In genomic region chr17:731943-732787, GRCh38 we compare ENCODE assay signal across 8 cellular contexts. TPM values are rescaled to one million over a fixed set of nuclear protein-coding genes. Genes with fewer than 3 reads are reported as not detected.
DNase-seq lines count a peak whose midpoint lies in the region; ATAC-seq and FAIRE-seq lines count a peak whose summit lies in the region.

TSS of gene TLCD3A (plus strand) at chr17:732596. CDS start at chr17:732648, 52 bp downstream.

- no CpG with 5 or more reads among the region's 121 CpGs for WGBS in trophoblast cell (ENCODE audit: extremely low coverage, insufficient coverage, insufficient read length)

- H3K4me3 ChIP-seq in SK-N-MC = peak within 1 kb of the TSS; percentile 88
- peak within 1 kb of the TSS; percentile 89 for H3K4me3 ChIP-seq in trophoblast cell (ENCODE audit: low read depth, low read length)

- peaks cover 10% of the 10 kb centered on the region for H3K79me2 ChIP-seq in trophoblast cell (ENCODE audit: control insufficient read depth, insufficient read depth, low read length, poor library complexity)

- H3K27me3 ChIP-seq in trophoblast cell (ENCODE audit: insufficient read depth, low read length) = no peaks in the 10 kb centered on the region

- H2AK5ac ChIP-seq in trophoblast cell (ENCODE audit: low read length) = peak within 1 kb of the TSS; percentile 35

- no peak within 1 kb of the TSS for H3K23ac ChIP-seq in trophoblast cell (ENCODE audit: low read length)

- H3K79me1 ChIP-seq in trophoblast cell (ENCODE audit: low read length) = peaks cover 12% of the 10 kb centered on the region

- H3K9me3 ChIP-seq in SK-N-MC (ENCODE audit: low read depth, low read length) = no peaks in the 10 kb centered on the region
- no peaks in the 10 kb centered on the region for H3K9me3 ChIP-seq in trophoblast cell (ENCODE audit: insufficient read depth, low read depth, low read length)

- H3K9ac ChIP-seq in SK-N-MC (ENCODE audit: insufficient read length) = peak within 1 kb of the TSS; percentile 77
- H3K9ac ChIP-seq in trophoblast cell (ENCODE audit: low read length) = peak within 1 kb of the TSS; percentile 87

- peak within 1 kb of the TSS; percentile 82 for H2AFZ ChIP-seq in trophoblast cell (ENCODE audit: insufficient read depth, low read length, poor library complexity)

- peak within 1 kb of the TSS; percentile 85 for H3K4me2 ChIP-seq in trophoblast cell (ENCODE audit: low read length)

- intact Hi-C loops in left cardiac atrium (cut with DNase I) = no loop called here

- peak within 1 kb of the TSS; percentile 32 for H2BK12ac ChIP-seq in trophoblast cell (ENCODE audit: low read length)

- DNase-seq in A172 (ENCODE audit: low spot score) = peak; percentile 22
- peak; percentile 63 for DNase-seq in GM18507 (ENCODE audit: extremely low spot score, insufficient read length, low read depth)
- no peak for DNase-seq in SK-N-MC (ENCODE audit: low read depth, low spot score)
- peak; percentile 79 for DNase-seq in left cardiac atrium
- peak; percentile 35 to 64 for DNase-seq in trophoblast cell
- DNase-seq in NAMALWA (ENCODE audit: low spot score) = no peak

- peaks cover 9% of the 10 kb centered on the region for H3K36me3 ChIP-seq in SK-N-MC (ENCODE audit: insufficient read depth, low read length)
- H3K36me3 ChIP-seq in trophoblast cell (ENCODE audit: control insufficient read depth in 1 of 2, insufficient read depth in 2 of 2, low read length in 2 of 2) = peaks cover 3 to 5% of the 10 kb centered on the region in 2 experiments

- peak within 1 kb of the TSS; percentile 80 for H4K8ac ChIP-seq in trophoblast cell (ENCODE audit: low read depth, low read length)

- peak; percentile 48 for ATAC-seq in HG03196 (IDR thresholded peaks at IDR 0.05; ENCODE audit: unreplicated experiment)
- peak; percentile 84 to 93 for ATAC-seq in left cardiac atrium

- H3K4ac ChIP-seq in trophoblast cell (ENCODE audit: low read depth, low read length) = peak within 1 kb of the TSS; percentile 92

- H2BK120ac ChIP-seq in trophoblast cell (ENCODE audit: insufficient read depth, low read length, poor library complexity) = peak within 1 kb of the TSS; percentile 47

- H2BK5ac ChIP-seq in trophoblast cell (ENCODE audit: low read depth, low read length, poor library complexity) = peak within 1 kb of the TSS; percentile 75

- FAIRE-seq in GM18507 (lab: Jason Lieb, UNC) = peak; percentile 21

- peaks cover 2 to 4% of the 10 kb centered on the region in 2 experiments for H3K4me1 ChIP-seq in trophoblast cell (ENCODE audit: control insufficient read depth in 1 of 2, insufficient read depth in 2 of 2, low read length in 2 of 2)

- H3K18ac ChIP-seq in trophoblast cell (ENCODE audit: low read length) = peak within 1 kb of the TSS; percentile 91

- H4K12ac ChIP-seq in trophoblast cell (ENCODE audit: low read depth, low read length) = peak within 1 kb of the TSS; percentile 85

- peak within 1 kb of the TSS; percentile 90 for H4K91ac ChIP-seq in trophoblast cell (ENCODE audit: low read depth, low read length)

- H3K27ac ChIP-seq in SK-N-MC (no peak within 1 kb of the TSS), angular gyrus (ENCODE audit: low read depth, low read length) (peak within 1 kb of the TSS; percentile 33), trophoblast cell (ENCODE audit: low read depth, low read length) (peak within 1 kb of the TSS; percentile 51)

- H3K14ac ChIP-seq in trophoblast cell (ENCODE audit: low read length) = peak within 1 kb of the TSS; percentile 62

RNA-seq across cellular contexts. Expression of gene TLCD3A, which starts in this region (rescaled TPM):
- total RNA-seq in A172 (2014; rRNA removed; shearing (Covaris generic)) = 34.9 and 37.7 TPM in 2 replicates
- 1 to 10 TPM; 4.8 to 8.3 TPM for total RNA-seq in left cardiac atrium
- polyA plus RNA-seq in trophoblast cell (2013) = 26.9 and 27.7 TPM in 2 replicates

Comparison
In these comparisons a context has a peak if more than half of its experiments do, and no peak if none do; other contexts are left out.
1. DNase-seq: peak in A172 (single experiment), GM18507 (single experiment), left cardiac atrium (single experiment) and trophoblast cell (2 of 2); none in SK-N-MC (single experiment) and NAMALWA (single experiment).